ENCODE assay signal across 10 cellular contexts in genomic region chr17:2177235-2177811, GRCh38.
A peak's percentile ranks its signal among the peaks of the same experiment; 100 is the strongest.
DNase-seq lines count a peak whose midpoint lies in the region; ATAC-seq, FAIRE-seq and TF ChIP-seq lines count a peak whose summit lies in the region.
"Had no signal": no experiment of that assay in that cellular context is flagged by ENCODE, and none has a peak within 500 bp of the region (broad histone marks: within the 10 kb centered on the region; RNA-seq: fewer than 3 reads in every experiment).

No MANE protein-coding gene starts in this region.

- peak overlapping the region; percentile 27 for H3K4me2 ChIP-seq in endothelial cell of umbilical vein (ENCODE audit: insufficient read depth, low read length)
- H3K4me2 ChIP-seq: BLaER1 had no signal

- peaks cover 98% of the 10 kb centered on the region for H3K4me1 ChIP-seq in endothelial cell of umbilical vein (ENCODE audit: control insufficient read depth, extremely low read depth, insufficient read depth, low read length)

- no peaks in the 10 kb centered on the region for H3K9me3 ChIP-seq in endothelial cell of umbilical vein (replicated peaks; ENCODE audit: control insufficient read depth, insufficient read depth, low read length)
- H3K9me3 ChIP-seq: BLaER1 had no signal

- H3K27ac Mint-ChIP-seq in nephron = peak overlapping the region; percentile 99

- TF ChIP-seq CTCF in endothelial cell of umbilical vein (IDR thresholded peaks at IDR 0.05; ENCODE audit: extremely low read depth in 1 of 2, insufficient read depth in 1 of 2, low read depth in 1 of 2, low read length in 2 of 2) = no peak
- no peak for TF ChIP-seq CTCF in nephron (IDR thresholded peaks at IDR 0.05; ENCODE audit: unreplicated experiment in 3 of 3)

- TF ChIP-seq POLR2A in endothelial cell of umbilical vein (IDR thresholded peaks at IDR 0.05; ENCODE audit: low read depth, low read length) = no peak

- BruUV-seq in endothelial cell of umbilical vein (replicated peaks; lab: Mats Ljungman, UMichigan) = no TSS peak

- intact Hi-C loops in endothelial cell of umbilical vein (cut with micrococcal nuclease) (no loop called here), head of caudate nucleus (cut with DNase I) (no loop called here)

- no peaks in the 10 kb centered on the region for H3K9me1 ChIP-seq in endothelial cell of umbilical vein (replicated peaks; ENCODE audit: control insufficient read depth, extremely low read depth, insufficient read depth, low read length)

- H3K27me3 ChIP-seq in endothelial cell of umbilical vein (ENCODE audit: control insufficient read depth in 2 of 2, insufficient read depth in 2 of 2, low read length in 2 of 2) = no peaks in the 10 kb centered on the region
- H3K27me3 ChIP-seq: BLaER1 had no signal

- no peaks in the 10 kb centered on the region for H3K36me3 ChIP-seq in endothelial cell of umbilical vein (ENCODE audit: control insufficient read depth in 2 of 2, extremely low read depth in 1 of 2, insufficient read depth in 2 of 2, low read length in 2 of 2)

- peak overlapping the region; percentile 7 to 49 (median 40) for H3K4me3 Mint-ChIP-seq in nephron

- H2AFZ ChIP-seq in endothelial cell of umbilical vein (ENCODE audit: low read depth, low read length) = no peak overlapping the region

- H3K36me3 Mint-ChIP-seq in nephron (ENCODE audit: low read depth) = peaks cover 18% of the 10 kb centered on the region

- no peak overlapping the region for H3K4me3 ChIP-seq in endothelial cell of umbilical vein (replicated peaks in 1 of 3; ENCODE audit: insufficient read depth in 1 of 3, low read depth in 1 of 3, low read length in 3 of 3)
- H3K4me3 ChIP-seq: BLaER1 had no signal

- POLR2A ChIA-PET in endothelial cell of umbilical vein (lab: Charles Lee) = interaction anchor here (0.6 to 1.7 kb wide), 5 partner anchors 15 to 91 kb away, joined by 3 to 5 read pairs (median 3); no protein-coding TSS in a partner anchor

- CTCF ChIA-PET in endothelial cell of umbilical vein (lab: Charles Lee) = interaction anchor here (0.6 to 3.5 kb wide), 9 partner anchors 15 to 123 kb away, joined by 4 to 16 read pairs (median 11); partner anchors contain the start of gene HIC1

- dilution Hi-C loops in endothelial cell of umbilical vein (cut with MboI; ENCODE audit: extremely low pct_ligation_motif_present, low sequenced_read_pairs) = no loop called here

- peak; percentile 96 for FAIRE-seq in endothelial cell of umbilical vein (lab: Jason Lieb, UNC)

- peak overlapping the region; percentile 94 for H3K27ac ChIP-seq in endothelial cell of umbilical vein (ENCODE audit: insufficient read depth, low read depth, low read length)
- H3K27ac ChIP-seq: BLaER1 had no signal

- no peak for ATAC-seq in GM21529 (IDR thresholded peaks at IDR 0.05; ENCODE audit: unreplicated experiment)

- no peaks in the 10 kb centered on the region for H4K20me1 ChIP-seq in endothelial cell of umbilical vein (replicated peaks; ENCODE audit: control insufficient read depth, extremely low read depth, insufficient read depth, low read length)

- peak overlapping the region; percentile 62 for H3K9ac ChIP-seq in endothelial cell of umbilical vein (replicated peaks; ENCODE audit: extremely low read depth, insufficient read depth, low read length)
- H3K9ac ChIP-seq: BLaER1 had no signal

- H3K4me1 Mint-ChIP-seq in nephron = peaks cover 97% of the 10 kb centered on the region

- no peaks in the 10 kb centered on the region for H3K79me2 ChIP-seq in endothelial cell of umbilical vein (ENCODE audit: control insufficient read depth, insufficient read depth, low read length)

- peak; percentile 21 for DNase-seq in COLO668 (lab: John Stamatoyannopoulos, UW; ENCODE audit: unreplicated experiment)
- DNase-seq in NCI-H2196 (lab: John Stamatoyannopoulos, UW; ENCODE audit: unreplicated experiment) = peak; percentile 18
- peak; percentile 93 for DNase-seq in endothelial cell of umbilical vein (ENCODE audit: low read depth, low spot score)
- no peak for DNase-seq in hepatic stellate cell (ENCODE audit: low spot score)
- no peak for DNase-seq in head of caudate nucleus
- no peak for DNase-seq in activated CD4-positive, alpha-beta T cell treated with anti-CD3 and anti-CD28 coated beads, Interleukin-2, amount 50 U/mL, for 48 hours
- DNase-seq: NCI-H2107 had no signal

- no peaks in the 10 kb centered on the region for H3K27me3 Mint-ChIP-seq in nephron (ENCODE audit: low read depth)

- no peaks in the 10 kb centered on the region for H3K9me3 Mint-ChIP-seq in nephron

TF ChIP-seq in endothelial cell of umbilical vein, 7 proteins besides CTCF, POLR2A, EP300 and RAD21:
- no peak for TF ChIP-seq JUN (IDR thresholded peaks at IDR 0.05; ENCODE audit: borderline replicate concordance, insufficient read depth, insufficient read length, low read depth)
- peak; percentile 71 for TF ChIP-seq GATA2 (IDR thresholded peaks at IDR 0.05; ENCODE audit: insufficient read depth, insufficient read length, low read depth, low read length)
- TF ChIP-seq FOS (IDR thresholded peaks at IDR 0.05; ENCODE audit: borderline replicate concordance, insufficient read depth, low read length) = no peak
- TF ChIP-seq POLR2AphosphoS5 (IDR thresholded peaks at IDR 0.05; ENCODE audit: insufficient read depth, low read depth, low read length) = peak; percentile 54
- TF ChIP-seq MYC (IDR thresholded peaks at IDR 0.05; ENCODE audit: low read depth, low read length) = no peak
- TF ChIP-seq EZH2 (IDR thresholded peaks at IDR 0.05; ENCODE audit: borderline replicate concordance, low read depth, low read length, severe bottlenecking) = no peak

Comparison
In these comparisons a context has a peak if more than half of its experiments do, and no peak if none do; other contexts are left out.
1. DNase-seq: peak in COLO668 (single experiment), NCI-H2196 (single experiment) and endothelial cell of umbilical vein (single experiment); none in hepatic stellate cell (single experiment), head of caudate nucleus (0 of 42) and activated CD4-positive, alpha-beta T cell treated with anti-CD3 and anti-CD28 coated beads, Interleukin-2, amount 50 U/mL, for 48 hours (0 of 2).